9 cellular contexts compared by ENCODE assay signal in genomic region chr17:58757162-58757613, GRCh38. TPM values are rescaled to one million over a fixed set of nuclear protein-coding genes. Genes with fewer than 3 reads are reported as not detected.
A peak's percentile ranks its signal among the peaks of the same experiment; 100 is the strongest.
DNase-seq lines count a peak whose midpoint lies in the region; ATAC-seq and TF ChIP-seq lines count a peak whose summit lies in the region.
"Had no signal": no experiment of that assay in that cellular context is flagged by ENCODE, and none has a peak within 500 bp of the region (broad histone marks: within the 10 kb centered on the region; RNA-seq: fewer than 3 reads in every experiment).

No MANE protein-coding gene starts in this region.

- CTCF ChIA-PET in activated naive CD4-positive, alpha-beta T cell treated with anti-CD3 and anti-CD28 coated beads for 36 hours (lab: Charles Lee), result interaction anchor here (1.0 kb wide), 1 partner anchor 74 kb away, joined by 3 read pairs; no protein-coding TSS in a partner anchor
- CTCF ChIA-PET in SK-N-SH (lab: Yijun Ruan, JAX), result interaction anchor here (1.3 to 3.7 kb wide), 8 partner anchors 8 to 248 kb away, joined by 3 to 22 read pairs (median 4); no protein-coding TSS in a partner anchor

- no peak for DNase-seq in activated naive CD4-positive, alpha-beta T cell treated with anti-CD3 and anti-CD28 coated beads for 36 hours
- DNase-seq in activated naive CD4-positive, alpha-beta T cell (lab: John Stamatoyannopoulos, UW), result no peak
- peak; percentile 71 for DNase-seq in SK-N-SH
- no peak for DNase-seq in right cardiac atrium
- DNase-seq in upper lobe of right lung, result no peak
- DNase-seq in central memory CD4-positive, alpha-beta T cell, result no peak
- DNase-seq: amniotic stem cell had no signal

- WGBS in SK-N-SH (ENCODE audit: low lambda C conversion rate), result 47% methylated on average over 5 of the region's 5 CpGs
- WGBS in right cardiac atrium, result 53% methylated on average over 5 of the region's 5 CpGs

- no peaks in the 10 kb centered on the region for H3K9me2 ChIP-seq in SK-N-SH

- H3K4me1 Mint-ChIP-seq in activated naive CD4-positive, alpha-beta T cell treated with anti-CD3 and anti-CD28 coated beads for 36 hours (ENCODE audit: low read depth), result peaks cover 6% of the 10 kb centered on the region
- peaks cover 16% of the 10 kb centered on the region for H3K4me1 Mint-ChIP-seq in stimulated activated memory B cell treated with anti-CD40 and anti-IgM and Interleukin-4, amounts not matched to agents 10 μg/mL and 1 μg/mL and 100 μg/mL, for 72 hours

- H3K9me3 ChIP-seq in SK-N-SH (no peaks in the 10 kb centered on the region), right cardiac atrium (ENCODE audit: control insufficient read depth, low read length) (no peaks in the 10 kb centered on the region), upper lobe of right lung (no peaks in the 10 kb centered on the region)

- no peaks in the 10 kb centered on the region for H3K9me3 Mint-ChIP-seq in activated naive CD4-positive, alpha-beta T cell treated with anti-CD3 and anti-CD28 coated beads for 36 hours
- H3K9me3 Mint-ChIP-seq in stimulated activated memory B cell treated with anti-CD40 and anti-IgM and Interleukin-4, amounts not matched to agents 10 μg/mL and 1 μg/mL and 100 μg/mL, for 72 hours, result no peaks in the 10 kb centered on the region

- H3K4me3 Mint-ChIP-seq in activated naive CD4-positive, alpha-beta T cell treated with anti-CD3 and anti-CD28 coated beads for 36 hours, result peak overlapping the region; percentile 80
- peak overlapping the region; percentile 89 for H3K4me3 Mint-ChIP-seq in stimulated activated memory B cell treated with anti-CD40 and anti-IgM and Interleukin-4, amounts not matched to agents 10 μg/mL and 1 μg/mL and 100 μg/mL, for 72 hours

- H3K36me3 ChIP-seq in SK-N-SH (replicated peaks in 1 of 2; ENCODE audit: control insufficient read depth in 1 of 2, insufficient read depth in 2 of 2, low read length in 1 of 2) (no peaks in the 10 kb centered on the region), upper lobe of right lung (no peaks in the 10 kb centered on the region)

- H3K4me2 ChIP-seq in SK-N-SH, result peak overlapping the region; percentile 96

- H3K4me3 ChIP-seq in SK-N-SH (ENCODE audit: low read depth in 2 of 2, low read length in 1 of 2) (peak overlapping the region; percentile 74 to 78; a peak in 3 of 4 replicates), right cardiac atrium (ENCODE audit: low read length) (peak overlapping the region; percentile 66), upper lobe of right lung (no peak overlapping the region)

- H3F3A ChIP-seq in SK-N-SH (replicated peaks; ENCODE audit: insufficient read depth), result peaks cover 7% of the 10 kb centered on the region

- peak in 1 of 2 experiments; percentile 54; a peak in 1 of 4 replicates for TF ChIP-seq EP300 in SK-N-SH (IDR thresholded peaks at IDR 0.05; ENCODE audit: borderline replicate concordance in 1 of 2, low read depth in 1 of 2, low read length in 1 of 2)

- no peak for TF ChIP-seq CTCF in SK-N-SH (IDR thresholded peaks at IDR 0.05)
- no peak for TF ChIP-seq CTCF in upper lobe of right lung (IDR thresholded peaks at IDR 0.05)

- H2AFZ ChIP-seq in SK-N-SH (ENCODE audit: low read depth), result no peak overlapping the region

- no peaks in the 10 kb centered on the region for H4K20me1 ChIP-seq in SK-N-SH (ENCODE audit: insufficient read depth)

- peaks cover 52% of the 10 kb centered on the region for H3K27me3 Mint-ChIP-seq in activated naive CD4-positive, alpha-beta T cell treated with anti-CD3 and anti-CD28 coated beads for 36 hours (ENCODE audit: low read depth)
- H3K27me3 Mint-ChIP-seq in stimulated activated memory B cell treated with anti-CD40 and anti-IgM and Interleukin-4, amounts not matched to agents 10 μg/mL and 1 μg/mL and 100 μg/mL, for 72 hours, result peaks cover 59% of the 10 kb centered on the region

- POLR2A ChIA-PET in SK-N-SH (lab: Yijun Ruan, JAX), result interaction anchor here (0.6 to 1.4 kb wide), 4 partner anchors 10 to 198 kb away, joined by 3 to 6 read pairs (median 4); no protein-coding TSS in a partner anchor

- ATAC-seq in right cardiac atrium, result no peak
- ATAC-seq in stimulated activated memory B cell treated with anti-CD40 and anti-IgM and Interleukin-4, amounts not matched to agents 10 μg/mL and 1 μg/mL and 100 μg/mL, for 72 hours, result no peak
- ATAC-seq in upper lobe of right lung, result no peak
- no peak for ATAC-seq in HG03442 (IDR thresholded peaks at IDR 0.05; ENCODE audit: unreplicated experiment)

- no peak overlapping the region for H3K27ac Mint-ChIP-seq in activated naive CD4-positive, alpha-beta T cell treated with anti-CD3 and anti-CD28 coated beads for 36 hours
- peak overlapping the region; percentile 48 for H3K27ac Mint-ChIP-seq in stimulated activated memory B cell treated with anti-CD40 and anti-IgM and Interleukin-4, amounts not matched to agents 10 μg/mL and 1 μg/mL and 100 μg/mL, for 72 hours

- TF ChIP-seq RAD21 in SK-N-SH (IDR thresholded peaks at IDR 0.05; ENCODE audit: low read length), result peak; percentile 1; the same call in 1 of the 2 replicates

- intact Hi-C loops in activated naive CD4-positive, alpha-beta T cell treated with anti-CD3 and anti-CD28 coated beads for 36 hours (cut with micrococcal nuclease), result no loop called here
- intact Hi-C loops in right cardiac atrium (cut with DNase I), result no loop called here
- intact Hi-C loops in upper lobe of right lung (cut with DNase I), result no loop called here

- H3K4me1 ChIP-seq in SK-N-SH (ENCODE audit: control insufficient read depth in 1 of 2, insufficient read depth in 2 of 2, low read depth in 1 of 2, low read length in 1 of 2) (peaks cover 0 to 11% of the 10 kb centered on the region in 2 experiments; a peak in 2 of 4 replicates), right cardiac atrium (ENCODE audit: control insufficient read depth, insufficient read depth, low read length) (no peaks in the 10 kb centered on the region), upper lobe of right lung (peaks cover 17% of the 10 kb centered on the region)

- H3K9ac ChIP-seq in SK-N-SH, result no peak overlapping the region

- H3K36me3 Mint-ChIP-seq in activated naive CD4-positive, alpha-beta T cell treated with anti-CD3 and anti-CD28 coated beads for 36 hours (ENCODE audit: low read depth), result peaks cover 1% of the 10 kb centered on the region
- no peaks in the 10 kb centered on the region for H3K36me3 Mint-ChIP-seq in stimulated activated memory B cell treated with anti-CD40 and anti-IgM and Interleukin-4, amounts not matched to agents 10 μg/mL and 1 μg/mL and 100 μg/mL, for 72 hours

- H3K27ac ChIP-seq in SK-N-SH (ENCODE audit: low read depth in 2 of 2, low read length in 1 of 2) (peak overlapping the region in 1 of 2 experiments; percentile 81; a peak in 2 of 4 replicates), right cardiac atrium (ENCODE audit: low read length) (no peak overlapping the region), upper lobe of right lung (no peak overlapping the region)

- H3K79me2 ChIP-seq in SK-N-SH (ENCODE audit: insufficient read depth), result no peaks in the 10 kb centered on the region

- H3K27me3 ChIP-seq in SK-N-SH (ENCODE audit: insufficient read depth) (peaks cover 24% of the 10 kb centered on the region), right cardiac atrium (ENCODE audit: control insufficient read depth, insufficient read depth) (no peaks in the 10 kb centered on the region), upper lobe of right lung (peaks cover 66% of the 10 kb centered on the region)

TF ChIP-seq in SK-N-SH, 30 proteins besides CTCF, POLR2A, EP300 and RAD21:
- TF ChIP-seq FOXJ3 (CRISPR knock-in tag; IDR thresholded peaks at IDR 0.05) (0 out of 2 replicates have a peak, but pooled peaks have one; percentile 49), RCOR1 (IDR thresholded peaks at IDR 0.05; ENCODE audit: low read length) (no peak)

RNA-seq across cellular contexts. Expression of gene PPM1E, which starts 1.5 kb away (rescaled TPM):
- under 1 TPM in 1 of 2 experiments, not detected in 1; 0.05 TPM for total RNA-seq in activated naive CD4-positive, alpha-beta T cell treated with anti-CD3 and anti-CD28 coated beads for 36 hours
- polyA plus RNA-seq in SK-N-SH (2012; rRNA removed) (0.08 and 0.34 TPM in 2 replicates), right cardiac atrium (1.3 TPM)
- 0.40 and 0.64 TPM in 2 replicates for polyA plus RNA-seq in SK-N-SH (2012; cell fraction: cytosol; rRNA removed)
- 0.15 TPM in 2 replicates for polyA plus RNA-seq in SK-N-SH (2012; cell fraction: nucleus; rRNA removed)
- total RNA-seq in right cardiac atrium (1 to 10 TPM in 3 of 4 donors, under 1 TPM in 1; 0.78 to 2.6 (median 2.3) TPM), upper lobe of right lung (not detected)
